27 cellular contexts compared by ENCODE assay signal in the genomic region with DNA sequence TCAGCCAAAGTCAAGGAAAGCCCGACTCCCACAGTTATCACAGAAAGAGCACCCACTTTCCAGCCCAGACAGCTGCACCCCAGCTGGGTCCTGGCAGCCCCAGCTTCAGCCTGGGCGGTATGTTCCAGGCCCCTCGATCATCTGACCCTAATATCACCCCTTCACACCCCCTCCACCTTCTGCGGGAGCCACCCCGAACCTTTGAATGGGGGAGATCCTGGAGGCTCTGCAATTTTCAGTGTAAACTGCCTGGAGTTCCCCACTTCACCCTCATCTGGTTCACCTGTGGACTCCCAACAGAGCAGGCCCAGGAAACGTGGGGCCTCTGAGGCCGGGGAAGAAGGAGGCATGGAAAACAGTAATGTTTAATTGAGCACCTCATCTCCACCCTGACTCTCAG. TPM values are rescaled to one million over a fixed set of nuclear protein-coding genes. Genes with fewer than 3 reads are reported as not detected.
DNase-seq lines count a peak whose midpoint lies in the region; ATAC-seq, FAIRE-seq and TF ChIP-seq lines count a peak whose summit lies in the region.
"Had no signal": no experiment of that assay in that cellular context is flagged by ENCODE, and none has a peak within 500 bp of the region (broad histone marks: within the 10 kb centered on the region; RNA-seq: fewer than 3 reads in every experiment).

No MANE protein-coding gene starts in this region.

- H3K4ac ChIP-seq in H1 (replicated peaks; ENCODE audit: insufficient read length, low read depth, low read length): no peak overlapping the region

- H4K8ac ChIP-seq in H1 (ENCODE audit: extremely low read depth, insufficient read depth, low read length): no peak overlapping the region

- no peak overlapping the region for H2BK20ac ChIP-seq in H1 (ENCODE audit: low read length)

- peak; percentile 40 for DNase-seq in activated CD8-positive, alpha-beta memory T cell treated with anti-CD3 and anti-CD28 coated beads, Interleukin-2, amount 50 U/mL, for 48 hours
- no peak for DNase-seq in activated CD8-positive, alpha-beta memory T cell treated with anti-CD3 and anti-CD28 coated beads for 24 hours
- DNase-seq in H1 (ENCODE audit: low read depth in 1 of 2, low spot score in 2 of 2) (no peak), mesenteric fat pad (ENCODE audit: low spot score) (peak; percentile 53), body of pancreas (no peak), NCI-H1436 treated with DMSO at 0.1 percent for 48 hours (lab: John Stamatoyannopoulos, UW) (no peak), hypothalamus (lab: John Stamatoyannopoulos, UW) (no peak)
- DNase-seq: AML-193, C1 segment of cervical spinal cord, DND-41, NCI-H1105 treated with DMSO at 0.1 percent for 48 hours, NCI-H1694 treated with DMSO at 0.1 percent for 48 hours, NCI-H2081 treated with DMSO at 0.1 percent for 48 hours, NCI-H2171 treated with DMSO at 0.1 percent for 48 hours, NCI-H524 treated with DMSO at 0.1 percent for 48 hours, NCI-H82 had no signal

- no peaks in the 10 kb centered on the region for H3K79me1 ChIP-seq in H1 (ENCODE audit: low read depth, low read length)

- H3K9me3 ChIP-seq in H1 (ENCODE audit: insufficient read depth in 2 of 2, low read depth in 1 of 2, low read length in 1 of 2) (no peaks in the 10 kb centered on the region), body of pancreas (no peaks in the 10 kb centered on the region)

- no peak for TF ChIP-seq POLR2A in H1 (IDR thresholded peaks at IDR 0.05; ENCODE audit: control extremely low read depth in 1 of 2, low read depth in 2 of 2, low read length in 2 of 2)
- TF ChIP-seq POLR2A in body of pancreas (IDR thresholded peaks at IDR 0.05): no peak

- H3K27me3 ChIP-seq in H1 (replicated peaks in 1 of 4; ENCODE audit: control insufficient read depth in 3 of 4, extremely low read depth in 1 of 4, insufficient read depth in 3 of 4, low read length in 3 of 4) (no peaks in the 10 kb centered on the region; a peak in 2 of 7 replicates), body of pancreas (no peaks in the 10 kb centered on the region)

- H4K5ac ChIP-seq in H1 (ENCODE audit: insufficient read length, low read depth, low read length): no peak overlapping the region

- H2AK5ac ChIP-seq in H1 (ENCODE audit: low read depth, low read length): no peak overlapping the region

- POLR2A ChIA-PET in H1 (lab: Charles Lee; ENCODE audit: partially characterized antibody): no interaction called here

- TF ChIP-seq EP300 in H1 (IDR thresholded peaks at IDR 0.05; ENCODE audit: borderline replicate concordance in 1 of 2, low read depth in 2 of 2, low read length in 2 of 2): no peak

- WGBS in H1 (ENCODE audit: extremely low coverage in 1 of 2, insufficient coverage in 1 of 2, insufficient read length in 1 of 2, insufficient replicate concordance in 2 of 2, low coverage in 1 of 2, low lambda C conversion rate in 2 of 2, missing lambda C conversion rate in 1 of 2), 2 experiments: 88% methylated on average over 7 of the region's 7 CpGs; no CpG with 5 or more reads in 1 of the 2 experiments
- WGBS in body of pancreas, 2 donors: 79 to 83% methylated on average over 7 of the region's 7 CpGs

- intact Hi-C loops in body of pancreas (cut with DNase I): no loop called here

- CTCF ChIA-PET in H1 (lab: Charles Lee; ENCODE audit: partially characterized antibody): interaction anchor here (0.9 to 2.2 kb wide), 2 partner anchors 137 to 183 kb away, joined by 3 to 9 read pairs; no protein-coding TSS in a partner anchor

- H3K14ac ChIP-seq in H1 (ENCODE audit: insufficient read length): no peak overlapping the region

- H3K4me2 ChIP-seq in H1 (ENCODE audit: insufficient read depth in 1 of 2, low read depth in 2 of 2, low read length in 2 of 2): no peak overlapping the region
- H3K4me2 ChIP-seq: GM23338, KMS-11 had no signal

- H3K79me2 ChIP-seq in H1 (ENCODE audit: control insufficient read depth in 1 of 2, insufficient read depth in 2 of 2, low read length in 2 of 2): no peaks in the 10 kb centered on the region

- H3K36me3 ChIP-seq in H1 (ENCODE audit: control insufficient read depth in 2 of 4, insufficient read depth in 4 of 4, low read length in 3 of 4): no peaks in the 10 kb centered on the region; a peak in 1 of 8 replicates
- H3K36me3 ChIP-seq in body of pancreas (replicated peaks in 1 of 2; ENCODE audit: insufficient read depth in 1 of 2, low read depth in 2 of 2): no peaks in the 10 kb centered on the region

- H3K23ac ChIP-seq in H1 (ENCODE audit: insufficient read length): no peak overlapping the region

- ATAC-seq in body of pancreas (no peak), HG02852 (IDR thresholded peaks at IDR 0.05; ENCODE audit: unreplicated experiment) (no peak)
- ATAC-seq: CD8-positive, alpha-beta T cell; GM23338; Panc1; SK-N-SH treated with all-trans-retinoic acid at 6 μM for 48 hours had no signal

- peaks cover 0 to 3% of the 10 kb centered on the region in 2 experiments for H4K20me1 ChIP-seq in H1 (replicated peaks in 1 of 2; ENCODE audit: control insufficient read depth in 1 of 2, insufficient read depth in 2 of 2, low read length in 2 of 2)

- no peak overlapping the region for H3K18ac ChIP-seq in H1 (ENCODE audit: extremely low read depth, low read length)

- no peak overlapping the region for H3K4me3 ChIP-seq in H1 (ENCODE audit: extremely low read depth in 1 of 4, insufficient read depth in 2 of 4, low read depth in 3 of 4, low read length in 4 of 4)
- no peak overlapping the region for H3K4me3 ChIP-seq in body of pancreas
- H3K4me3 ChIP-seq: GM23338 had no signal

- no peak overlapping the region for H2AFZ ChIP-seq in H1 (ENCODE audit: low read length)
- H2AFZ ChIP-seq: GM23338 had no signal

- H3K23me2 ChIP-seq in H1 (ENCODE audit: low read depth, low read length): no peaks in the 10 kb centered on the region

- TF ChIP-seq CTCF in H1 (IDR thresholded peaks at IDR 0.05; ENCODE audit: control extremely low read depth in 1 of 3, insufficient read depth in 1 of 3, low read depth in 1 of 3, low read length in 3 of 3) (no peak), body of pancreas (IDR thresholded peaks at IDR 0.05) (no peak)

- no peak overlapping the region for H2BK120ac ChIP-seq in H1 (replicated peaks; ENCODE audit: low read depth, low read length)

- 0 out of 2 replicates have a peak overlapping the region, but pooled peaks have one; percentile 55 for H2BK12ac ChIP-seq in H1 (ENCODE audit: low read depth, low read length)

- H3K27ac ChIP-seq in H1 (ENCODE audit: low read depth, low read length) (no peak overlapping the region), body of pancreas (no peak overlapping the region)
- H3K27ac ChIP-seq: HL-60, KMS-11 had no signal

- no peak overlapping the region for H2BK5ac ChIP-seq in H1 (ENCODE audit: low read depth, low read length)

- H3K9ac ChIP-seq in H1 (replicated peaks in 1 of 4; ENCODE audit: extremely low read depth in 1 of 4, low read depth in 3 of 4, low read length in 3 of 4): no peak overlapping the region
- H3K9ac ChIP-seq: KMS-11 had no signal

- H4K91ac ChIP-seq in H1 (replicated peaks; ENCODE audit: insufficient read length, low read length): no peak overlapping the region

- no peak overlapping the region for H3K56ac ChIP-seq in H1 (replicated peaks; ENCODE audit: insufficient read length, low read depth, low read length)

- no peak for TF ChIP-seq RAD21 in H1 (IDR thresholded peaks at IDR 0.05 in 1 of 2, conservative IDR thresholded peaks at IDR 0.05 in 1 of 2; ENCODE audit: low read depth in 2 of 2, low read length in 2 of 2)

- H2BK15ac ChIP-seq in H1 (ENCODE audit: low read length): no peak overlapping the region

- FAIRE-seq in H1 (lab: Jason Lieb, UNC): no peak
- FAIRE-seq: GM12891 had no signal

- H3K4me1 ChIP-seq in H1 (replicated peaks in 1 of 4; ENCODE audit: control insufficient read depth in 3 of 4, insufficient read depth in 4 of 4, low read length in 3 of 4) (peaks cover 0 to 2% (median 0%) of the 10 kb centered on the region in 4 experiments; a peak in 1 of 7 replicates), body of pancreas (no peaks in the 10 kb centered on the region)

TF ChIP-seq in H1, 55 proteins besides CTCF, POLR2A, EP300 and RAD21:
- no peak for TF ChIP-seq SUZ12 (IDR thresholded peaks at IDR 0.05; ENCODE audit: low read length)

RNA-seq across cellular contexts. Expression of a gene that starts 5.9 kb away (rescaled TPM):
- total RNA-seq in H1 (2021; fragmentation: NEBNext Ultra II Directional; extraction: Animal tissue kit (Norgen Biotek cat#: 25700)): 0.47 and 0.73 TPM in 2 replicates
- 0.71 and 1.1 TPM in 2 replicates for polyA plus RNA-seq in H1 (2011; rRNA removed)
- polyA plus RNA-seq in H1 (2011; cell fraction: cytosol; rRNA removed): 1.3 TPM
- 6.9 TPM for polyA plus RNA-seq in H1 (2011; cell fraction: nucleus; rRNA removed)
- 0.40 to 1.3 TPM (median 0.71 TPM) in 4 replicates for polyA plus RNA-seq in H1 (2012, experiment 1 of 2)
- 0.16 TPM for polyA plus RNA-seq in H1 (2012, experiment 2 of 2)
- polyA plus RNA-seq in H1 (2013, experiment 1 of 2): 0.34 TPM
- 0.37 TPM for polyA plus RNA-seq in H1 (2013, experiment 2 of 2)
- 0.32 TPM in 1 of 2 replicates, not detected in the other for polyA minus RNA-seq in H1 (2011; rRNA and poly(A)+ RNA removed)
- not detected for polyA minus RNA-seq in H1 (2011; cell fraction: cytosol; rRNA and poly(A)+ RNA removed)
- polyA minus RNA-seq in H1 (2011; cell fraction: nucleus; rRNA and poly(A)+ RNA removed): 1.7 TPM
- total RNA-seq in mesenteric fat pad (not detected), body of pancreas (1 to 10 TPM; 2.6 to 3.1 TPM)
- total RNA-seq: A172; CD8-positive, alpha-beta T cell; HT-29 had no signal
- polyA plus RNA-seq: AG04450 had no signal

RNA-seq across cellular contexts. Expression of a gene that starts 10.6 kb away (rescaled TPM):
- 0.67 and 0.90 TPM in 2 replicates for total RNA-seq in H1 (2021; fragmentation: NEBNext Ultra II Directional; extraction: Animal tissue kit (Norgen Biotek cat#: 25700))
- polyA plus RNA-seq in H1 (2011; rRNA removed): 0.45 and 0.64 TPM in 2 replicates
- polyA plus RNA-seq in H1 (2011; cell fraction: cytosol; rRNA removed): 1.0 TPM
- polyA plus RNA-seq in H1 (2011; cell fraction: nucleus; rRNA removed): 0.87 TPM
- 0.28 to 1.0 TPM (median 0.62 TPM) in 4 replicates for polyA plus RNA-seq in H1 (2012, experiment 1 of 2)
- polyA plus RNA-seq in H1 (2012, experiment 2 of 2): 0.56 TPM
- polyA plus RNA-seq in H1 (2013, experiment 1 of 2): 0.22 TPM
- 0.35 TPM for polyA plus RNA-seq in H1 (2013, experiment 2 of 2)
- 0.49 and 0.88 TPM in 2 replicates for polyA minus RNA-seq in H1 (2011; rRNA and poly(A)+ RNA removed)
- polyA minus RNA-seq in H1 (2011; cell fraction: cytosol; rRNA and poly(A)+ RNA removed): not detected
- 1.3 TPM for polyA minus RNA-seq in H1 (2011; cell fraction: nucleus; rRNA and poly(A)+ RNA removed)
- 0.19 TPM for total RNA-seq in mesenteric fat pad
- total RNA-seq in body of pancreas: not detected
- total RNA-seq: A172 had no signal
- polyA plus RNA-seq: AG04450 had no signal

RNA-seq across cellular contexts. Expression of a gene that starts 18.3 kb away (rescaled TPM):
- total RNA-seq in H1 (2021; fragmentation: NEBNext Ultra II Directional; extraction: Animal tissue kit (Norgen Biotek cat#: 25700)): 4.3 and 4.8 TPM in 2 replicates
- 5.4 and 7.5 TPM in 2 replicates for polyA plus RNA-seq in H1 (2011; rRNA removed)
- 10.1 TPM for polyA plus RNA-seq in H1 (2011; cell fraction: cytosol; rRNA removed)
- polyA plus RNA-seq in H1 (2011; cell fraction: nucleus; rRNA removed): 65.0 TPM
- 8.7 to 10.9 TPM (median 9.6 TPM) in 4 replicates for polyA plus RNA-seq in H1 (2012, experiment 1 of 2)
- polyA plus RNA-seq in H1 (2012, experiment 2 of 2): 4.1 TPM
- 2.3 TPM for polyA plus RNA-seq in H1 (2013, experiment 1 of 2)
- 2.0 TPM for polyA plus RNA-seq in H1 (2013, experiment 2 of 2)
- polyA minus RNA-seq in H1 (2011; rRNA and poly(A)+ RNA removed): 4.5 and 6.8 TPM in 2 replicates
- polyA minus RNA-seq in H1 (2011; cell fraction: cytosol; rRNA and poly(A)+ RNA removed): 4.6 TPM
- polyA minus RNA-seq in H1 (2011; cell fraction: nucleus; rRNA and poly(A)+ RNA removed): 13.9 TPM
- total RNA-seq in mesenteric fat pad (8.4 TPM), body of pancreas (10 to 100 TPM; 30.3 to 48.5 TPM)

Comparison
In these comparisons a context has a peak if more than half of its experiments do, and no peak if none do; other contexts are left out.
1. DNase-seq: peak in activated CD8-positive, alpha-beta memory T cell treated with anti-CD3 and anti-CD28 coated beads, Interleukin-2, amount 50 U/mL, for 48 hours (single experiment) and mesenteric fat pad (single experiment); none in activated CD8-positive, alpha-beta memory T cell treated with anti-CD3 and anti-CD28 coated beads for 24 hours (single experiment), H1 (0 of 2), body of pancreas (0 of 4), NCI-H1436 treated with DMSO at 0.1 percent for 48 hours (single experiment) and hypothalamus (0 of 51).